ENCODE assay signal across 1 cellular context in genomic region chr5:175664723-175665122, GRCh38.
TF ChIP-seq lines count a peak whose summit lies in the region.

No MANE protein-coding gene starts in this region.

TF ChIP-seq in GM23338, 12 proteins besides CTCF, POLR2A, EP300 and RAD21 (continued from another document):
- TF ChIP-seq POLR2AphosphoS5 (IDR thresholded peaks at IDR 0.05; ENCODE audit: low read depth) (no peak), ZNF331 (CRISPR knock-in tag; IDR thresholded peaks at IDR 0.05; ENCODE audit: low read depth) (no peak), STAT1 (IDR thresholded peaks at IDR 0.05; ENCODE audit: unreplicated experiment) (no peak), REST (IDR thresholded peaks at IDR 0.05; ENCODE audit: unreplicated experiment) (no peak), ZNF462 (CRISPR knock-in tag; IDR thresholded peaks at IDR 0.05) (no peak), EZH2phosphoT487 (IDR thresholded peaks at IDR 0.05; ENCODE audit: unreplicated experiment) (no peak), ZNF114 (CRISPR knock-in tag; IDR thresholded peaks at IDR 0.05) (no peak), JUNB (IDR thresholded peaks at IDR 0.05; ENCODE audit: unreplicated experiment) (no peak), NANOG (IDR thresholded peaks at IDR 0.05; ENCODE audit: borderline replicate concordance) (no peak)
